Comparison of ENCODE assay signal across 19 cellular contexts in the genomic region with DNA sequence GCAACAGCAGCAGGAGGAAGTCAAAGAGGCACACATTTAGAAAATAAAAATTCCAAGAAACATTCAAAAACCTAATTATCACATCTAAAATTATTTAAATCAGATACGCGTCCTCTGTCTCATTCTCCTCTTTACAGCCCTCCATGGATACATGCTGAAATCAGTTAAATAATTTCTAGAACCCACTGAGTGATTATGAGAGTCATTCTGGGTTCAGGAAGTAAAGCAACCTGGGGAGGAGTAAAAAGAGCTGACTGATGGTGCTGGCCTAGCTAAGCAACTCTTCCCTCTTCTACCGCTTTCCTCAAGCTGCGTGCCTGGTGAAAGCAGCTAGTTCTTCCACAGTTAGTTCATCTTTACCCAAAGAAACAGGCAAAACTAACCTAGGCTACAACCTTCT.
"Had no signal": no experiment of that assay in that cellular context is flagged by ENCODE, and none has a peak within 500 bp of the region (broad histone marks: within the 10 kb centered on the region; RNA-seq: fewer than 3 reads in every experiment).

No MANE protein-coding gene starts in this region.

- H3K36me3 ChIP-seq: colonic mucosa, uterus had no signal

- H3K27me3 Mint-ChIP-seq: brain; stimulated activated naive B cell treated with anti-CD40 and anti-IgM and Interleukin-4, amounts not matched to agents 10 μg/mL and 1 μg/mL and 100 μg/mL, for 72 hours had no signal

- ATAC-seq: activated T-cell treated with anti-CD3 and anti-CD28 coated beads, Interleukin-2, amount 50 U/mL, for 4 hours; heart left ventricle; left colon; stimulated activated naive B cell treated with anti-CD40 and anti-IgM and Interleukin-4, amounts not matched to agents 10 μg/mL and 1 μg/mL and 100 μg/mL, for 72 hours had no signal

- H3K27ac Mint-ChIP-seq: activated naive CD4-positive, alpha-beta T cell treated with anti-CD3 and anti-CD28 coated beads for 36 hours; stimulated activated naive B cell treated with anti-CD40 and anti-IgM and Interleukin-4, amounts not matched to agents 10 μg/mL and 1 μg/mL and 100 μg/mL, for 72 hours had no signal

- H3K4me3 Mint-ChIP-seq: activated naive CD4-positive, alpha-beta T cell treated with anti-CD3 and anti-CD28 coated beads for 36 hours; activated T-cell treated with anti-CD3 and anti-CD28 coated beads, Interleukin-2, amount 50 U/mL, for 4 hours; brain; stimulated activated naive B cell treated with anti-CD40 and anti-IgM and Interleukin-4, amounts not matched to agents 10 μg/mL and 1 μg/mL and 100 μg/mL, for 72 hours had no signal

- H3K27me3 ChIP-seq: colonic mucosa, heart left ventricle, right lobe of liver, uterus had no signal

- H3K9me3 ChIP-seq: colonic mucosa, heart left ventricle, right lobe of liver, uterus had no signal

- DNase-seq: activated CD8-positive, alpha-beta memory T cell treated with anti-CD3 and anti-CD28 coated beads for 24 hours; activated CD8-positive, alpha-beta memory T cell treated with anti-CD3 and anti-CD28 coated beads, Interleukin-2, amount 50 U/mL, for 4 hours; activated effector memory CD4-positive, alpha-beta T cell treated with Interleukin-2 at 50 U/mL for 16 hours; activated naive CD4-positive, alpha-beta T cell treated with anti-CD3 and anti-CD28 coated beads for 36 hours; activated T-cell treated with anti-CD3 and anti-CD28 coated beads, Interleukin-2, amount 50 U/mL, for 4 hours; aorta; central memory CD4-positive, alpha-beta T cell; colonic mucosa; heart left ventricle; islet precursor cell; left colon; mesenchymal stem cell; posterior cingulate gyrus; right lobe of liver; stimulated activated naive B cell treated with anti-CD40 and anti-IgM and Interleukin-4, amounts not matched to agents 10 μg/mL and 1 μg/mL and 100 μg/mL, for 72 hours; trophoblast cell; uterus had no signal

- H3K27ac ChIP-seq: colonic mucosa, heart left ventricle, right lobe of liver, skin epidermis, uterus had no signal

- H3K4me3 ChIP-seq: colonic mucosa, heart left ventricle, right lobe of liver, skin epidermis, uterus had no signal

- H3K9me3 Mint-ChIP-seq: activated naive CD4-positive, alpha-beta T cell treated with anti-CD3 and anti-CD28 coated beads for 36 hours; activated T-cell treated with anti-CD3 and anti-CD28 coated beads, Interleukin-2, amount 50 U/mL, for 4 hours; brain; stimulated activated naive B cell treated with anti-CD40 and anti-IgM and Interleukin-4, amounts not matched to agents 10 μg/mL and 1 μg/mL and 100 μg/mL, for 72 hours had no signal

- H3K4me1 ChIP-seq: colonic mucosa, uterus had no signal
